ENCODE assay signal across 10 cellular contexts in the genomic region with DNA sequence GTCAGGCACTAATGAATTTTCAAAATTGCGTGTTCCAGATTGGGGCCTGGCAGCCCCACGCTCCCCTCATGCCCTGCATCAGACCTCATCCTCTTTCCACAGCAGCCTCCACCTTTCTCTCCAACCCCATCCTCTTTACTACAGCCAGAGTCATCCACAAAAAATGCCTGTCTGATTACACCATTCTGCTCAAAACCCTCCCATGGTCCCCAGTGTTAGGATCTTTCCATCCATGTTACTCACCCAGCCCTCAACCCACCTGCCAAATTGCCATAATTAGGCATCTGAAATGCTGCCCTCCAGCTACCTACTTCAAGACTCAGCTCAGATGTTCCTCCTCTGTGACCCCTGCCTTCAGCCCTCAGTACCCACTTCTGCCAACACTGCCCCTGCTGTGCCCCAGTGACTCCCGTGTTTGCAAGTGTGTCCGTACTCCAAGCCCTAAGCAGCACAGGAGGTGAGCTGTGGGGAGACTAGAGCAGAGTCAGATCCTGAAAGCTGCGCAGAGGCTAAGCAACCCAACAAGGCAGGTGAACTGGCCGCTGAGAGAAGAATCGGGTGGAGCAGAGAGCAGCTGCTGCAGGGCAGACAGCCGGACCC. TPM values are rescaled to one million over a fixed set of nuclear protein-coding genes. Genes with fewer than 3 reads are reported as not detected.
DNase-seq lines count a peak whose midpoint lies in the region; ATAC-seq and TF ChIP-seq lines count a peak whose summit lies in the region.
"Had no signal": no experiment of that assay in that cellular context is flagged by ENCODE, and none has a peak within 500 bp of the region (broad histone marks: within the 10 kb centered on the region; RNA-seq: fewer than 3 reads in every experiment).

No MANE protein-coding gene starts in this region.

- no peak for TF ChIP-seq POLR2A in breast epithelium (IDR thresholded peaks at IDR 0.05)

- H3K27ac ChIP-seq in breast epithelium (peak overlapping the region; percentile 3 to 42), caudate nucleus (ENCODE audit: low read depth, low read length) (no peak overlapping the region)

- H3K9me3 ChIP-seq in breast epithelium (no peaks in the 10 kb centered on the region), mucosa of stomach (ENCODE audit: control insufficient read depth, low read length) (no peaks in the 10 kb centered on the region)

- ATAC-seq in GM21723 (IDR thresholded peaks at IDR 0.05; ENCODE audit: unreplicated experiment), result no peak
- no peak for ATAC-seq in HG03442 (IDR thresholded peaks at IDR 0.05; ENCODE audit: unreplicated experiment)
- ATAC-seq: stimulated activated naive CD8-positive, alpha-beta T cell treated with anti-CD3 and anti-CD28 coated beads, Interleukin-15, amount 100 ng/mL, for 72 hours had no signal

- DNase-seq in AG09309 (ENCODE audit: low read depth) (no peak), breast epithelium (ENCODE audit: low spot score in 2 of 2) (no peak), foreskin melanocyte (no peak), caudate nucleus (lab: John Stamatoyannopoulos, UW) (no peak)
- DNase-seq: SHP77 treated with DMSO at 0.1 percent for 48 hours had no signal

- peaks cover 25% of the 10 kb centered on the region for H3K27me3 Mint-ChIP-seq in IgD-negative memory B cell

- peak overlapping the region in 2 of 4 donors; percentile 33 to 41 for H3K4me3 Mint-ChIP-seq in IgD-negative memory B cell

- peaks cover 0 to 8% (median 4%) of the 10 kb centered on the region in 3 donors for H3K4me1 Mint-ChIP-seq in IgD-negative memory B cell

- H3K4me3 ChIP-seq in AG09309 (ENCODE audit: control insufficient read depth, low read depth, low read length), result peak overlapping the region; percentile 43
- peak overlapping the region; percentile 23 to 67 (median 55) for H3K4me3 ChIP-seq in breast epithelium
- H3K4me3 ChIP-seq in mucosa of stomach (ENCODE audit: low read length), result no peak overlapping the region

- H3K9ac ChIP-seq in mucosa of stomach (ENCODE audit: low read length), result peak overlapping the region; percentile 57

- H3K9me3 Mint-ChIP-seq in IgD-negative memory B cell, result no peaks in the 10 kb centered on the region
- H3K9me3 Mint-ChIP-seq: stimulated activated naive CD8-positive, alpha-beta T cell treated with anti-CD3 and anti-CD28 coated beads, Interleukin-15, amount 100 ng/mL, for 72 hours had no signal

- no peaks in the 10 kb centered on the region for H3K36me3 Mint-ChIP-seq in IgD-negative memory B cell

- no peaks in the 10 kb centered on the region for H3K4me1 ChIP-seq in breast epithelium
- peaks cover 33% of the 10 kb centered on the region for H3K4me1 ChIP-seq in mucosa of stomach (ENCODE audit: control insufficient read depth, insufficient read depth, low read length)

- H3K27ac Mint-ChIP-seq in IgD-negative memory B cell, result peak overlapping the region in 2 of 3 donors; percentile 9 to 16

- intact Hi-C loops in breast epithelium (cut with DNase I; ENCODE audit: low total_unique reads), result loop anchor here (10.0 kb wide), 1 partner anchor 168 kb away; no protein-coding TSS in a partner anchor

- H3K36me3 ChIP-seq in breast epithelium (no peaks in the 10 kb centered on the region), mucosa of stomach (ENCODE audit: control insufficient read depth, insufficient read depth, low read length) (no peaks in the 10 kb centered on the region)

- H3K27me3 ChIP-seq in breast epithelium (no peaks in the 10 kb centered on the region), mucosa of stomach (ENCODE audit: control insufficient read depth, insufficient read depth, low read length) (peaks cover 34% of the 10 kb centered on the region)

- TF ChIP-seq CTCF in AG09309 (IDR thresholded peaks at IDR 0.05; ENCODE audit: control insufficient read depth, insufficient read depth, low read depth, low read length, missing control alignments) (no peak), breast epithelium (IDR thresholded peaks at IDR 0.05) (no peak)

RNA-seq across cellular contexts. Expression of gene ARTN, which starts 0.7 kb away (rescaled TPM):
- not detected for polyA plus RNA-seq in IgD-negative memory B cell
- total RNA-seq in breast epithelium, result 1 to 10 TPM in 2 of 3 donors, not detected in 1; 1.8 to 2.3 TPM

RNA-seq across cellular contexts. Expression of gene IPO13, which starts 13.9 kb away (rescaled TPM):
- 14.9 TPM for polyA plus RNA-seq in IgD-negative memory B cell
- total RNA-seq in breast epithelium, result 10 to 100 TPM; 18.4 to 23.0 (median 20.5) TPM

RNA-seq across cellular contexts. Expression of gene DPH2, which starts 36.9 kb away (rescaled TPM):
- 38.4 TPM for polyA plus RNA-seq in IgD-negative memory B cell
- 10 to 100 TPM; 16.2 to 22.0 (median 18.3) TPM for total RNA-seq in breast epithelium

RNA-seq across cellular contexts. Expression of gene ATP6V0B, which starts 41.9 kb away (rescaled TPM):
- polyA plus RNA-seq in IgD-negative memory B cell, result 261 TPM
- 100 to 1,000 TPM; 131 to 156 (median 155) TPM for total RNA-seq in breast epithelium

RNA-seq across cellular contexts. Expression of gene B4GALT2, which starts 46.1 kb away (rescaled TPM):
- polyA plus RNA-seq in IgD-negative memory B cell, result 1.0 TPM
- total RNA-seq in breast epithelium, result 10 to 100 TPM; 19.8 to 49.9 (median 37.0) TPM
